12 cellular contexts compared by ENCODE assay signal in the genomic region with DNA sequence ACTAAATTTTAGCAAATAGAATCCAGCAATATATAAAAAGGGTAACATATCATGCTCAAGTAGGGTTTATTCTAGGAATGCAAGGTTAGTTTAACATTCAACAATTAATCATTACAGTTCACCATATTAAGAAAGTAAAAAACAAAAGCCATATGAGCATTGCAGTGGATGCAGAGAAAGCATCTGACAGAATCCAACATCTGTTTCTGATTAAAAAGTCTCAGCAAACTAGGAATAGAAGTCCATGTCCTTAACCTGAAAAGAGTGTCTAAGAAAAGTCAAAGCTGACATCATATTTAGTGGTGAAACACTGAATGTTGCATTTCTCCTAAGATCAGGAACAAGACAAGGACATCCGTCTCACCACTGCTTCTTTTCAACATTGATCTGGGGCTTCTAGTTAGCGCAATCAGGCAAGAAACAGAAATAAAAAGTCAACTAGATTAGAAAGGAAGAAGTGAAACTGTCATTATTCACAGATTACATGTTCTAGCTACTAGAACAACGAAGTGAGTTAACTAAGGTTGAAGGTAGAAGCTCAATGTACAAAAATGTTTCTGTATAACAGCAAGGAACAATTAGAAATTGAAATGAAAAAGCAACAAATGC. TPM values are rescaled to one million over a fixed set of nuclear protein-coding genes. Genes with fewer than 3 reads are reported as not detected.
A peak's percentile ranks its signal among the peaks of the same experiment; 100 is the strongest.
DNase-seq lines count a peak whose midpoint lies in the region; ATAC-seq and TF ChIP-seq lines count a peak whose summit lies in the region.
"Had no signal": no experiment of that assay in that cellular context is flagged by ENCODE, and none has a peak within 500 bp of the region (broad histone marks: within the 10 kb centered on the region; RNA-seq: fewer than 3 reads in every experiment).

No MANE protein-coding gene starts in this region.

- no peak overlapping the region for H2AFZ ChIP-seq in neuronal stem cell (ENCODE audit: low read length)

- WGBS in neuronal stem cell (ENCODE audit: extremely low coverage in 2 of 2, insufficient read length in 2 of 2, insufficient replicate concordance in 1 of 2), 2 donors, result no CpG with 5 or more reads among the region's 3 CpGs
- WGBS in right cardiac atrium, result 91% methylated on average over 3 of the region's 3 CpGs

- no peak overlapping the region for H4K8ac ChIP-seq in neuronal stem cell (ENCODE audit: low read depth, low read length)

- no peak overlapping the region for H2BK12ac ChIP-seq in neuronal stem cell (ENCODE audit: low read length)

- DNase-seq in GM13976 (ENCODE audit: low spot score) (peak; percentile 4), activated B cell treated with CpG ODN at 0.5 μM for 24 hours (no peak), neuronal stem cell (ENCODE audit: low spot score) (no peak), right cardiac atrium (no peak), D341Med (ENCODE audit: low spot score) (no peak)
- DNase-seq: AML-193, erythroblast, NCI-H2081 treated with DMSO at 0.1 percent for 48 hours had no signal

- TF ChIP-seq CTCF in GM13976 (IDR thresholded peaks at IDR 0.05; ENCODE audit: borderline replicate concordance, control extremely low read depth, extremely low read depth, insufficient read depth, missing control alignments), result no peak
- no peak for TF ChIP-seq CTCF in activated B cell treated with CpG ODN at 0.5 μM for 24 hours (IDR thresholded peaks at IDR 0.05)

- H2BK120ac ChIP-seq in neuronal stem cell (ENCODE audit: low read depth, low read length), result no peak overlapping the region

- no peak overlapping the region for H2BK5ac ChIP-seq in neuronal stem cell (ENCODE audit: low read length)

- ATAC-seq in GM21447 (IDR thresholded peaks at IDR 0.05; ENCODE audit: unreplicated experiment) (peak; percentile 88), HG03135 (IDR thresholded peaks at IDR 0.05; ENCODE audit: unreplicated experiment) (peak; percentile 76), activated B cell treated with CpG ODN at 0.5 μM for 24 hours (ENCODE audit: low read depth) (no peak), right cardiac atrium (no peak)
- ATAC-seq in activated CD4-positive, CD25-positive, alpha-beta regulatory T cell treated with anti-CD3 and anti-CD28 coated beads, Interleukin-2, amount 50 U/mL, for 24 hours, result no peak

- peaks cover 2% of the 10 kb centered on the region for H3K9me3 Mint-ChIP-seq in activated B cell treated with CpG ODN at 0.5 μM for 24 hours

- POLR2A ChIA-PET in activated B cell treated with CpG ODN at 0.5 μM for 24 hours (lab: Charles Lee), result interaction anchor here (1.0 kb wide), 2 partner anchors 49 to 92 kb away, joined by 4 to 5 read pairs; a partner anchor contains a TSS

- no peak overlapping the region for H2BK15ac ChIP-seq in neuronal stem cell (ENCODE audit: low read length)

- H3K9me3 ChIP-seq in neuronal stem cell (replicated peaks in 1 of 2; ENCODE audit: control insufficient read depth in 2 of 2, insufficient read depth in 1 of 2, low read depth in 1 of 2, low read length in 2 of 2) (peaks cover 0 to 8% of the 10 kb centered on the region in 2 donors), right cardiac atrium (ENCODE audit: control insufficient read depth, low read length) (no peaks in the 10 kb centered on the region)
- H3K9me3 ChIP-seq: SJSA1 had no signal

- H3K4ac ChIP-seq in neuronal stem cell (ENCODE audit: low read length), result no peak overlapping the region

- intact Hi-C loops in activated B cell treated with CpG ODN at 0.5 μM for 24 hours (cut with micrococcal nuclease) (no loop called here), right cardiac atrium (cut with DNase I) (no loop called here)

- no peak overlapping the region for H4K91ac ChIP-seq in neuronal stem cell (ENCODE audit: low read depth, low read length, poor library complexity)

- no peaks in the 10 kb centered on the region for H3K27me3 Mint-ChIP-seq in activated B cell treated with CpG ODN at 0.5 μM for 24 hours

- H3K4me3 Mint-ChIP-seq in activated B cell treated with CpG ODN at 0.5 μM for 24 hours, result peak overlapping the region; percentile 4

- no peaks in the 10 kb centered on the region for H3K27me3 ChIP-seq in neuronal stem cell (ENCODE audit: control insufficient read depth in 3 of 3, insufficient read depth in 3 of 3, low read depth in 1 of 3, low read length in 3 of 3)
- H3K27me3 ChIP-seq in right cardiac atrium (ENCODE audit: control insufficient read depth, insufficient read depth), result no peaks in the 10 kb centered on the region
- H3K27me3 ChIP-seq: SJSA1 had no signal

- H3K27ac ChIP-seq in neuronal stem cell (replicated peaks; ENCODE audit: low read length) (no peak overlapping the region), right cardiac atrium (ENCODE audit: low read length) (no peak overlapping the region)
- H3K27ac ChIP-seq: SJSA1 had no signal

- peaks cover 43% of the 10 kb centered on the region for H3K36me3 Mint-ChIP-seq in activated B cell treated with CpG ODN at 0.5 μM for 24 hours (ENCODE audit: low read depth)

- H3K4me3 ChIP-seq in neuronal stem cell (ENCODE audit: low read length in 2 of 2) (no peak overlapping the region), right cardiac atrium (ENCODE audit: low read length) (no peak overlapping the region)
- H3K4me3 ChIP-seq: SJSA1 had no signal

- H3K23ac ChIP-seq in neuronal stem cell (ENCODE audit: low read depth, low read length, poor library complexity), result no peak overlapping the region

- no peak overlapping the region for H2AK5ac ChIP-seq in neuronal stem cell (ENCODE audit: low read depth, low read length)

- H3K4me2 ChIP-seq in neuronal stem cell (ENCODE audit: insufficient read depth, low read length, poor library complexity, severe bottlenecking), result no peak overlapping the region

- no peak overlapping the region for H3K9ac ChIP-seq in neuronal stem cell (ENCODE audit: low read depth, low read length, poor library complexity)

- H3K79me1 ChIP-seq in neuronal stem cell (ENCODE audit: low read depth, low read length), result no peaks in the 10 kb centered on the region

- peak overlapping the region; percentile 26 for H3K27ac Mint-ChIP-seq in activated B cell treated with CpG ODN at 0.5 μM for 24 hours

- in situ Hi-C loops in GM13976 (cut with MboI; ENCODE audit: low sequenced_read_pairs, unreplicated experiment), result no loop called here

- H3K18ac ChIP-seq in neuronal stem cell (ENCODE audit: low read length), result no peak overlapping the region

- no peaks in the 10 kb centered on the region for H3K4me1 ChIP-seq in neuronal stem cell (ENCODE audit: control insufficient read depth in 2 of 2, insufficient read depth in 1 of 2, low read depth in 1 of 2, low read length in 2 of 2)
- no peaks in the 10 kb centered on the region for H3K4me1 ChIP-seq in right cardiac atrium (ENCODE audit: control insufficient read depth, insufficient read depth, low read length)
- H3K4me1 ChIP-seq: SJSA1 had no signal

- H3K36me3 ChIP-seq in neuronal stem cell (replicated peaks in 1 of 2; ENCODE audit: control insufficient read depth in 2 of 2, insufficient read depth in 2 of 2, low read length in 2 of 2), result peaks cover 3 to 33% of the 10 kb centered on the region in 2 donors

- peaks cover 26% of the 10 kb centered on the region for H3K4me1 Mint-ChIP-seq in activated B cell treated with CpG ODN at 0.5 μM for 24 hours

- H3K14ac ChIP-seq in neuronal stem cell (ENCODE audit: low read length), result no peak overlapping the region

- CTCF ChIA-PET in activated B cell treated with CpG ODN at 0.5 μM for 24 hours (lab: Charles Lee), result no interaction called here

RNA-seq across cellular contexts. Expression of a gene that starts 49.3 kb away (rescaled TPM):
- total RNA-seq in activated B cell treated with CpG ODN at 0.5 μM for 24 hours, result 31.7 and 38.3 TPM in 2 replicates
- 66.9 TPM for polyA plus RNA-seq in neuronal stem cell (2013, experiment 1 of 2)
- 71.3 TPM for polyA plus RNA-seq in neuronal stem cell (2013, experiment 2 of 2)
- 10 to 100 TPM; 34.1 to 39.5 (median 38.3) TPM for total RNA-seq in right cardiac atrium
- polyA plus RNA-seq in right cardiac atrium, result 50.5 TPM

Comparison
In these comparisons a context has a peak if more than half of its experiments do, and no peak if none do; other contexts are left out.
1. ATAC-seq: peak in GM21447 (single experiment) and HG03135 (single experiment); none in activated B cell treated with CpG ODN at 0.5 μM for 24 hours (single experiment), activated CD4-positive, CD25-positive, alpha-beta regulatory T cell treated with anti-CD3 and anti-CD28 coated beads, Interleukin-2, amount 50 U/mL, for 24 hours (0 of 2) and right cardiac atrium (0 of 2).